19 cellular contexts compared by ENCODE assay signal in the genomic region with DNA sequence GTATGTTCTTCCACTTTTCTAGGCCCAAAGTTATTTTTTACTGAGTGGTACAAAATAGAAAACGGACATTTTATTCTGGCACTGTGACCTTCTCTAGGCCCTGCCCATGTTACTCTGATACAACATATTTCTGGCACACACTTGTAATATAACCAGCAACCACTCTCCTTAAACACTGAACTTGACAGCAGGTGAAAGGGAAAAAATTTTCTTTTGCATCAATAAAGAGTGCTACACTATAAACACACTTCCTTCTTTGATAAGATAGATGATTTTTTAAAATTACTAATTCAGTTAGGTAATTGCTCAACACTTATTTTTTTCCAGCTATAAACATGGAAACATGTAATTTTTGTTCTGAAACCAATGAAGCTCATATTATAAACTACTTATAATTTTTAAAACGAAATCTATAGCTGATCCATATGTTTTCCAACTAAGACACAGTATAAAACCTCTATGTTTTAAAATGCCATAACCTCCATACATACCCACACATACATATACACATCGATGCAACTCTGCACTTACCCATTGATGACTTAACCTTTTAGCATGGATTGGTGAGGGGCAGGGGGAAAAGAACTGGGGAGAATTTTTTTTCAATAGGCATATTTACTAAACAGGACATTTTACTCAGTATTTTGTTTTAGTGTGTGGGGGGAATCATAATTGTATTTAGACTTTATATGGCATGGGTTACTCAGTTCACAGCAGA.
"Had no signal": no experiment of that assay in that cellular context is flagged by ENCODE, and none has a peak within 500 bp of the region (broad histone marks: within the 10 kb centered on the region; RNA-seq: fewer than 3 reads in every experiment).

No MANE protein-coding gene starts in this region.

- H3K27me3 ChIP-seq: MG63 had no signal

- DNase-seq: Karpas-422, KG1, MG63, NCI-H1092, NCI-H1436 treated with DMSO at 0.1 percent for 48 hours, NCI-H1694, NCI-H187 treated with DMSO at 0.1 percent for 48 hours, NCI-H2029 treated with DMSO at 0.1 percent for 48 hours, NCI-H2171 treated with DMSO at 0.1 percent for 48 hours, NCI-H226, NCI-H446, NCI-H510A, NCI-H524 treated with DMSO at 0.1 percent for 48 hours, NCI-H82, Right ventricle myocardium superior, RPMI8226, SIG-M5 had no signal

- H3K27ac ChIP-seq: SJSA1, SK-N-MC had no signal

- H3K36me3 ChIP-seq: MG63 had no signal

- H3K9me3 ChIP-seq: MG63, SJSA1 had no signal

- H3K4me3 ChIP-seq: MG63, SJSA1, SK-N-MC had no signal
